In the genomic region with DNA sequence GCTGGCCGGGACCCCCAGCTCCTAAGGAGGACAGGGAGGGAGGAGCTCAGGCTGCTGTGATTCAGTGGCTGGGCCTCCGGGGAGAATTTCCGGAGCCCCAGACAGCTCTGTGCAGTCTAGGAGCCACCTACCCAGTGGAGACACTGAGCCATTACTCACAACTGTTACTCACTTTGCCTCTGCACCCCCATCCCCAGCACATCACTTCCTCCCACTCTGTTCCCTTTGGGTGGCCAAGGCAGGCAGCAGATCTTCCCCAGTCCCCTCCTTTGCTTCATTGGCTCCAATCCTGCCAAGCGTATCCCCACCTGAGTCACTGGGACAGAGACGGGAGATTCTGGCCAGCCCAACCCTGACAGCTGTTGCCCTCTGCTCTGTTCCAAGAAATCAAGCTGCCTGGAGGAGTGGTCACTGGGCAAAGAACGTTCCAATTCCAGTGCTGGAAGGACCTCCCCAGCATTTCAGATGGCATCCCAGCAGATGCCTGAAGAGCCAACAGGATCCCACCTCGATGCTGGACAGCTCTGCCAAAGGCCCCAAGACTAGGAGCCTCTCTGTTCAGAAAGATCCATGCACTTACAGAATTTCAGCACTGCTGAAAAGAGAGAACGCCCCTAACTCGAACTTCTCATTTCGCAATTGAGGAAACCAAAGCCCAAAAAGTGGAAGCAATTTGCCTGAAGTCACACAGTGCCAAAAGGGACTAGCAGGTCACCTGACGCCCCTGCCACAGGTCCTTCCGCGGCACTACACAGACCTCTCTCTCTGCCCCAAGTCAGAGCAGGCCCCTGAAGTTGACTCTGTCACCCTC, we compare ENCODE assay signal across 8 cellular contexts.
DNase-seq lines count a peak whose midpoint lies in the region; ATAC-seq, FAIRE-seq and TF ChIP-seq lines count a peak whose summit lies in the region.

No MANE protein-coding gene starts in this region.

- ATAC-seq in psoas muscle (peak; percentile 84 to 86 (median 86)), GM21619 (IDR thresholded peaks at IDR 0.05; ENCODE audit: unreplicated experiment) (no peak), HG02763 (IDR thresholded peaks at IDR 0.05; ENCODE audit: unreplicated experiment) (no peak)

- H3K27ac ChIP-seq in psoas muscle, result peak overlapping the region; percentile 87

- TF ChIP-seq POLR2A in H54 (IDR thresholded peaks at IDR 0.05; ENCODE audit: low read depth, low read length), result no peak; the same call in 1 of the 2 replicates

- DNase-seq in H54 (ENCODE audit: insufficient read length, low spot score) (peak; percentile 88), SKM-1 (lab: John Stamatoyannopoulos, UW; ENCODE audit: unreplicated experiment) (peak; percentile 90), glomerular visceral epithelial cell (ENCODE audit: extremely low spot score) (peak; percentile 99), psoas muscle (peak; percentile 83 to 91), NCI-H510A (lab: John Stamatoyannopoulos, UW) (no peak), SW 1271 (lab: John Stamatoyannopoulos, UW) (no peak)

- peaks cover 91% of the 10 kb centered on the region for H3K4me1 ChIP-seq in psoas muscle

- TF ChIP-seq CTCF in psoas muscle (IDR thresholded peaks at IDR 0.05), result no peak

- peak overlapping the region; percentile 39 for H3K4me3 ChIP-seq in psoas muscle

- H3K9me3 ChIP-seq in psoas muscle, result no peaks in the 10 kb centered on the region

- 9 to 29% (median 11%) methylated on average over 12 to 13 of the region's 13 CpGs for WGBS in psoas muscle, 3 donors

- no peaks in the 10 kb centered on the region for H3K27me3 ChIP-seq in psoas muscle (ENCODE audit: insufficient read depth in 3 of 3, low read length in 2 of 3)

- H3K36me3 ChIP-seq in psoas muscle (ENCODE audit: insufficient read depth in 1 of 2, low read depth in 1 of 2), result no peaks in the 10 kb centered on the region

- intact Hi-C loops in psoas muscle (cut with DNase I), result no loop called here

- FAIRE-seq in H54 (lab: Jason Lieb, UNC), result no peak

Comparison
In these comparisons a context has a peak if more than half of its experiments do, and no peak if none do; other contexts are left out.
1. DNase-seq: peak in H54 (single experiment), SKM-1 (single experiment), glomerular visceral epithelial cell (single experiment) and psoas muscle (2 of 2); none in NCI-H510A (single experiment) and SW 1271 (0 of 2).
2. ATAC-seq: peak in psoas muscle (4 of 4); none in GM21619 (single experiment) and HG02763 (single experiment).